1 cellular context compared by ENCODE assay signal in the genomic region with DNA sequence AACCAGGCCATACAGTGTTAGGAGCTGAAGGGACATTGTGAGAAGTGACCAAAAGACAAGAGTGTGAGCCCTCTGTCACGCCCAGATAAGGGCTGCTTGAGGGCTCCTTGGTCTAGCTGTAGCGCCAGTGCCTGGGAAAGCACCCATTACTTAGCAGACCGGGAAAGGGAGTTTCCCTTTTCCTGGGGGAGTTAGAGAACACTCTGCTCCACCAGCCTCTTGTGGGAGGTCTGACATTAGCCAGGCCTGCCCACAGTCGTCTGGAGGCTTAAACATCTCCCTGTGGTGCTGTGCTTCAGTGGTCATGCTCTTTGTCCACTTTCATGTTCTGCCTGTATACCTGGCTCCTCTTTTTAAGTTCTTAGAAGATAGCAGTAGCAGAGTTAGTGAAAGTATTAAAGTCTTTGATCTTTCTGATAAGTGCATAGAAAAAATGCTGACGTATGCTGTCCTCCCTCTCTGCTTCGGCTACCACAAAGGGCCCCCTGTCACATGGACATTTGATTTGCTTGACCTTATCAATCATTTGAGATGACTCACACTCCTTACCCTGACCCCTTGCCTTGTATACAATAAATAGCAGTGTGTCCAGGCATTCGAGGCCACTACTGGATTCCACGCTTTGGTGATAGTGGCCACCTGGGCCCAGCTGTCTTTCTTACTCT.
A peak's percentile ranks its signal among the peaks of the same experiment; 100 is the strongest.
TF ChIP-seq lines count a peak whose summit lies in the region.

No MANE protein-coding gene starts in this region.

TF ChIP-seq in K562, 482 proteins besides CTCF, POLR2A, EP300 and RAD21 (continues in another document):
- TF ChIP-seq, protein P1, sequence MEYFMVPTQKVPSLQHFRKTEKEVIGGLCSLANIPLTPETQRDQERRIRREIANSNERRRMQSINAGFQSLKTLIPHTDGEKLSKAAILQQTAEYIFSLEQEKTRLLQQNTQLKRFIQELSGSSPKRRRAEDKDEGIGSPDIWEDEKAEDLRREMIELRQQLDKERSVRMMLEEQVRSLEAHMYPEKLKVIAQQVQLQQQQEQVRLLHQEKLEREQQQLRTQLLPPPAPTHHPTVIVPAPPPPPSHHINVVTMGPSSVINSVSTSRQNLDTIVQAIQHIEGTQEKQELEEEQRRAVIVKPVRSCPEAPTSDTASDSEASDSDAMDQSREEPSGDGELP (CRISPR knock-in tag; IDR thresholded peaks at IDR 0.05; ENCODE audit: borderline replicate concordance), result peak; percentile 69
- TF ChIP-seq TCF7 (IDR thresholded peaks at IDR 0.05; ENCODE audit: borderline replicate concordance) (peak; percentile 35; the same call in 1 of the 2 replicates), RCOR1 (IDR thresholded peaks at IDR 0.05; ENCODE audit: borderline replicate concordance in 1 of 2, low read depth in 2 of 2, low read length in 2 of 2) (peak in 1 of 2 experiments; percentile 78; a peak in 2 of 4 replicates), ZNF175 (CRISPR knock-in tag; IDR thresholded peaks at IDR 0.05; ENCODE audit: low read depth) (0 out of 2 replicates have a peak, but pooled peaks have one; percentile 34), NR2C1 (IDR thresholded peaks at IDR 0.05) (peak; percentile 55), NR2C1 (tag; IDR thresholded peaks at IDR 0.05) (peak; percentile 88), JUN (IDR thresholded peaks at IDR 0.05; ENCODE audit: borderline replicate concordance, low read depth, low read length) (peak; percentile 62; the same call in 1 of the 2 replicates), JUN (CRISPR knock-in tag; IDR thresholded peaks at IDR 0.05; ENCODE audit: borderline replicate concordance) (0 out of 2 replicates have a peak, but pooled peaks have one; percentile 38), MEIS2 (IDR thresholded peaks at IDR 0.05; ENCODE audit: partially characterized antibody) (peak; percentile 92), TCF3 (CRISPR knock-in tag; IDR thresholded peaks at IDR 0.05) (peak; percentile 50), JUNB (CRISPR knock-in tag; conservative IDR thresholded peaks at IDR 0.05) (peak; percentile 58), TRIM24 (IDR thresholded peaks at IDR 0.05) (peak in 1 of 2 experiments; percentile 31; a peak in 1 of 4 replicates), JUND (IDR thresholded peaks at IDR 0.05; ENCODE audit: borderline replicate concordance, low read depth, low read length) (peak; percentile 95), JUND (tag; IDR thresholded peaks at IDR 0.05; ENCODE audit: borderline replicate concordance, low read depth, low read length) (peak; percentile 93; the same call in 2 of the 3 replicates), MAFG (tag; conservative IDR thresholded peaks at IDR 0.05) (peak; percentile 98), ETV6 (IDR thresholded peaks at IDR 0.05; ENCODE audit: borderline replicate concordance in 1 of 2, low read depth in 2 of 2, low read length in 1 of 2) (no peak), ETV6 (CRISPR knock-in tag; IDR thresholded peaks at IDR 0.05; ENCODE audit: borderline replicate concordance) (no peak), TOE1 (IDR thresholded peaks at IDR 0.05; ENCODE audit: borderline replicate concordance) (0 out of 2 replicates have a peak, but pooled peaks have one; percentile 37), TOE1 (CRISPR knock-in tag; IDR thresholded peaks at IDR 0.05; ENCODE audit: borderline replicate concordance, low read depth) (no peak), FOSL1 (tag; conservative IDR thresholded peaks at IDR 0.05) (peak; percentile 90), MAFK (IDR thresholded peaks at IDR 0.05; ENCODE audit: low read length) (peak; percentile 97), CBFA2T2 (conservative IDR thresholded peaks at IDR 0.05) (peak; percentile 47; the same call in 1 of the 2 replicates), ZFP36 (IDR thresholded peaks at IDR 0.05; ENCODE audit: low read depth, low read length, partially characterized antibody) (no peak), ATF7 (IDR thresholded peaks at IDR 0.05) (peak; percentile 74; the same call in 1 of the 2 replicates), C11orf30 (IDR thresholded peaks at IDR 0.05; ENCODE audit: low read depth) (peak; percentile 98), ZNF644 (tag; IDR thresholded peaks at IDR 0.05; ENCODE audit: low read depth) (peak; percentile 65), XRCC3 (IDR thresholded peaks at IDR 0.05) (no peak), DPF2 (IDR thresholded peaks at IDR 0.05) (peak; percentile 66; the same call in 1 of the 2 replicates), NR2C2 (CRISPR knock-in tag; IDR thresholded peaks at IDR 0.05) (0 out of 2 replicates have a peak, but pooled peaks have one; percentile 57), NR2C2 (tag; IDR thresholded peaks at IDR 0.05) (peak; percentile 69; the same call in 1 of the 2 replicates), CTBP1 (IDR thresholded peaks at IDR 0.05; ENCODE audit: borderline replicate concordance) (peak; percentile 58; the same call in 1 of the 2 replicates), SMARCA4 (IDR thresholded peaks at IDR 0.05) (peak; percentile 73; the same call in 1 of the 2 replicates), HDAC6 (IDR thresholded peaks at IDR 0.05; ENCODE audit: low read depth, low read length) (no peak), CBFA2T3 (IDR thresholded peaks at IDR 0.05) (peak; percentile 41), ZNF561 (CRISPR knock-in tag; conservative IDR thresholded peaks at IDR 0.05) (no peak), HDAC2 (IDR thresholded peaks at IDR 0.05) (peak; percentile 61; the same call in 1 of the 2 replicates), GATAD2B (IDR thresholded peaks at IDR 0.05; ENCODE audit: borderline replicate concordance) (peak; percentile 53; the same call in 1 of the 2 replicates), HDAC3 (IDR thresholded peaks at IDR 0.05; ENCODE audit: borderline replicate concordance, partially characterized antibody) (peak; percentile 56), SMARCE1 (IDR thresholded peaks at IDR 0.05) (peak; percentile 74; the same call in 1 of the 2 replicates), ZEB2 (IDR thresholded peaks at IDR 0.05) (peak; percentile 28; the same call in 1 of the 2 replicates), TAL1 (IDR thresholded peaks at IDR 0.05) (peak; percentile 17; the same call in 1 of the 2 replicates), MAFF (IDR thresholded peaks at IDR 0.05; ENCODE audit: low read length) (peak; percentile 93), ZNF316 (IDR thresholded peaks at IDR 0.05) (peak; percentile 98), CREM (IDR thresholded peaks at IDR 0.05; ENCODE audit: low read depth) (peak; percentile 23; the same call in 1 of the 2 replicates), BHLHE40 (IDR thresholded peaks at IDR 0.05; ENCODE audit: low read length) (0 out of 2 replicates have a peak, but pooled peaks have one; percentile 4), KDM4B (IDR thresholded peaks at IDR 0.05; ENCODE audit: borderline replicate concordance in 2 of 2, low read depth in 1 of 2) (0 out of 4 replicates have a peak, but pooled peaks of 1 of the 2 experiments have one; percentile 10), GATA2 (CRISPR knock-in tag; IDR thresholded peaks at IDR 0.05) (peak; percentile 50; the same call in 1 of the 2 replicates), NONO (IDR thresholded peaks at IDR 0.05; ENCODE audit: low read depth in 2 of 2, low read length in 1 of 2) (no peak), ZNF384 (IDR thresholded peaks at IDR 0.05; ENCODE audit: low read depth, low read length) (peak; percentile 39; the same call in 1 of the 2 replicates), FOXA3 (CRISPR knock-in tag; conservative IDR thresholded peaks at IDR 0.05 in 1 of 2, IDR thresholded peaks at IDR 0.05 in 1 of 2) (peak in 1 of 2 experiments; percentile 39; a peak in 1 of 4 replicates), NFE2 (IDR thresholded peaks at IDR 0.05; ENCODE audit: low read depth) (peak; percentile 46), ARID1B (IDR thresholded peaks at IDR 0.05) (peak; percentile 75; the same call in 1 of the 2 replicates), FUS (optimal IDR thresholded peaks at IDR 0.05; ENCODE audit: low read depth, low read length) (no peak)
- TF ChIP-seq, protein P2, sequence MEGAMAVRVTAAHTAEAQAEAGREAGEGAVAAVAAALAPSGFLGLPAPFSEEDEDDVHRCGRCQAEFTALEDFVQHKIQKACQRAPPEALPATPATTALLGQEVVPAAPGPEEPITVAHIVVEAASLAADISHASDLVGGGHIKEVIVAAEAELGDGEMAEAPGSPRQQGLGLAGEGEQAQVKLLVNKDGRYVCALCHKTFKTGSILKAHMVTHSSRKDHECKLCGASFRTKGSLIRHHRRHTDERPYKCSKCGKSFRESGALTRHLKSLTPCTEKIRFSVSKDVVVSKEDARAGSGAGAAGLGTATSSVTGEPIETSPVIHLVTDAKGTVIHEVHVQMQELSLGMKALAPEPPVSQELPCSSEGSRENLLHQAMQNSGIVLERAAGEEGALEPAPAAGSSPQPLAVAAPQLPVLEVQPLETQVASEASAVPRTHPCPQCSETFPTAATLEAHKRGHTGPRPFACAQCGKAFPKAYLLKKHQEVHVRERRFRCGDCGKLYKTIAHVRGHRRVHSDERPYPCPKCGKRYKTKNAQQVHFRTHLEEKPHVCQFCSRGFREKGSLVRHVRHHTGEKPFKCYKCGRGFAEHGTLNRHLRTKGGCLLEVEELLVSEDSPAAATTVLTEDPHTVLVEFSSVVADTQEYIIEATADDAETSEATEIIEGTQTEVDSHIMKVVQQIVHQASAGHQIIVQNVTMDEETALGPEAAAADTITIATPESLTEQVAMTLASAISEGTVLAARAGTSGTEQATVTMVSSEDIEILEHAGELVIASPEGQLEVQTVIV (CRISPR knock-in tag; IDR thresholded peaks at IDR 0.05; ENCODE audit: borderline replicate concordance), result no peak
- TF ChIP-seq, protein P3, sequence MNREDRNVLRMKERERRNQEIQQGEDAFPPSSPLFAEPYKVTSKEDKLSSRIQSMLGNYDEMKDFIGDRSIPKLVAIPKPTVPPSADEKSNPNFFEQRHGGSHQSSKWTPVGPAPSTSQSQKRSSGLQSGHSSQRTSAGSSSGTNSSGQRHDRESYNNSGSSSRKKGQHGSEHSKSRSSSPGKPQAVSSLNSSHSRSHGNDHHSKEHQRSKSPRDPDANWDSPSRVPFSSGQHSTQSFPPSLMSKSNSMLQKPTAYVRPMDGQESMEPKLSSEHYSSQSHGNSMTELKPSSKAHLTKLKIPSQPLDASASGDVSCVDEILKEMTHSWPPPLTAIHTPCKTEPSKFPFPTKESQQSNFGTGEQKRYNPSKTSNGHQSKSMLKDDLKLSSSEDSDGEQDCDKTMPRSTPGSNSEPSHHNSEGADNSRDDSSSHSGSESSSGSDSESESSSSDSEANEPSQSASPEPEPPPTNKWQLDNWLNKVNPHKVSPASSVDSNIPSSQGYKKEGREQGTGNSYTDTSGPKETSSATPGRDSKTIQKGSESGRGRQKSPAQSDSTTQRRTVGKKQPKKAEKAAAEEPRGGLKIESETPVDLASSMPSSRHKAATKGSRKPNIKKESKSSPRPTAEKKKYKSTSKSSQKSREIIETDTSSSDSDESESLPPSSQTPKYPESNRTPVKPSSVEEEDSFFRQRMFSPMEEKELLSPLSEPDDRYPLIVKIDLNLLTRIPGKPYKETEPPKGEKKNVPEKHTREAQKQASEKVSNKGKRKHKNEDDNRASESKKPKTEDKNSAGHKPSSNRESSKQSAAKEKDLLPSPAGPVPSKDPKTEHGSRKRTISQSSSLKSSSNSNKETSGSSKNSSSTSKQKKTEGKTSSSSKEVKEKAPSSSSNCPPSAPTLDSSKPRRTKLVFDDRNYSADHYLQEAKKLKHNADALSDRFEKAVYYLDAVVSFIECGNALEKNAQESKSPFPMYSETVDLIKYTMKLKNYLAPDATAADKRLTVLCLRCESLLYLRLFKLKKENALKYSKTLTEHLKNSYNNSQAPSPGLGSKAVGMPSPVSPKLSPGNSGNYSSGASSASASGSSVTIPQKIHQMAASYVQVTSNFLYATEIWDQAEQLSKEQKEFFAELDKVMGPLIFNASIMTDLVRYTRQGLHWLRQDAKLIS (CRISPR knock-in tag; IDR thresholded peaks at IDR 0.05), result no peak
- TF ChIP-seq, protein P4, sequence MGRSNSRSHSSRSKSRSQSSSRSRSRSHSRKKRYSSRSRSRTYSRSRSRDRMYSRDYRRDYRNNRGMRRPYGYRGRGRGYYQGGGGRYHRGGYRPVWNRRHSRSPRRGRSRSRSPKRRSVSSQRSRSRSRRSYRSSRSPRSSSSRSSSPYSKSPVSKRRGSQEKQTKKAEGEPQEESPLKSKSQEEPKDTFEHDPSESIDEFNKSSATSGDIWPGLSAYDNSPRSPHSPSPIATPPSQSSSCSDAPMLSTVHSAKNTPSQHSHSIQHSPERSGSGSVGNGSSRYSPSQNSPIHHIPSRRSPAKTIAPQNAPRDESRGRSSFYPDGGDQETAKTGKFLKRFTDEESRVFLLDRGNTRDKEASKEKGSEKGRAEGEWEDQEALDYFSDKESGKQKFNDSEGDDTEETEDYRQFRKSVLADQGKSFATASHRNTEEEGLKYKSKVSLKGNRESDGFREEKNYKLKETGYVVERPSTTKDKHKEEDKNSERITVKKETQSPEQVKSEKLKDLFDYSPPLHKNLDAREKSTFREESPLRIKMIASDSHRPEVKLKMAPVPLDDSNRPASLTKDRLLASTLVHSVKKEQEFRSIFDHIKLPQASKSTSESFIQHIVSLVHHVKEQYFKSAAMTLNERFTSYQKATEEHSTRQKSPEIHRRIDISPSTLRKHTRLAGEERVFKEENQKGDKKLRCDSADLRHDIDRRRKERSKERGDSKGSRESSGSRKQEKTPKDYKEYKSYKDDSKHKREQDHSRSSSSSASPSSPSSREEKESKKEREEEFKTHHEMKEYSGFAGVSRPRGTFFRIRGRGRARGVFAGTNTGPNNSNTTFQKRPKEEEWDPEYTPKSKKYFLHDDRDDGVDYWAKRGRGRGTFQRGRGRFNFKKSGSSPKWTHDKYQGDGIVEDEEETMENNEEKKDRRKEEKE (IDR thresholded peaks at IDR 0.05; ENCODE audit: borderline replicate concordance in 1 of 2, control insufficient read depth in 1 of 2, low read depth in 2 of 2, low read length in 1 of 2), result no peak
- TF ChIP-seq, protein P5, sequence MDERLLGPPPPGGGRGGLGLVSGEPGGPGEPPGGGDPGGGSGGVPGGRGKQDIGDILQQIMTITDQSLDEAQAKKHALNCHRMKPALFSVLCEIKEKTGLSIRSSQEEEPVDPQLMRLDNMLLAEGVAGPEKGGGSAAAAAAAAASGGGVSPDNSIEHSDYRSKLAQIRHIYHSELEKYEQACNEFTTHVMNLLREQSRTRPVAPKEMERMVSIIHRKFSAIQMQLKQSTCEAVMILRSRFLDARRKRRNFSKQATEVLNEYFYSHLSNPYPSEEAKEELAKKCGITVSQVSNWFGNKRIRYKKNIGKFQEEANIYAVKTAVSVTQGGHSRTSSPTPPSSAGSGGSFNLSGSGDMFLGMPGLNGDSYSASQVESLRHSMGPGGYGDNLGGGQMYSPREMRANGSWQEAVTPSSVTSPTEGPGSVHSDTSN (CRISPR knock-in tag; IDR thresholded peaks at IDR 0.05; ENCODE audit: low read depth), result no peak
- TF ChIP-seq, protein P5 (tag; conservative IDR thresholded peaks at IDR 0.05; ENCODE audit: low read depth), result peak; percentile 85
